15 cellular contexts compared by ENCODE assay signal in genomic region chr1:12496154-12496961, GRCh38.
A peak's percentile ranks its signal among the peaks of the same experiment; 100 is the strongest.
DNase-seq lines count a peak whose midpoint lies in the region; ATAC-seq, FAIRE-seq and TF ChIP-seq lines count a peak whose summit lies in the region.
"Had no signal": no experiment of that assay in that cellular context is flagged by ENCODE, and none has a peak within 500 bp of the region (broad histone marks: within the 10 kb centered on the region; RNA-seq: fewer than 3 reads in every experiment).

No MANE protein-coding gene starts in this region.

- no peaks in the 10 kb centered on the region for H3K27me3 ChIP-seq in small intestine (ENCODE audit: control insufficient read depth in 2 of 2, insufficient read depth in 2 of 2, low read length in 2 of 2)
- H3K27me3 ChIP-seq: dorsolateral prefrontal cortex had no signal

- peaks cover 3 to 10% of the 10 kb centered on the region in 2 donors for H3K36me3 ChIP-seq in small intestine (ENCODE audit: control insufficient read depth in 2 of 2, insufficient read depth in 2 of 2, low read length in 2 of 2)

- 74 to 77% (median 75%) methylated on average over 9 of the region's 9 CpGs for WGBS in small intestine, 3 donors

- peak; percentile 79 for ATAC-seq in left lobe of liver
- ATAC-seq in HG03175 (IDR thresholded peaks at IDR 0.05; ENCODE audit: unreplicated experiment), result no peak
- no peak for ATAC-seq in HG02798 (IDR thresholded peaks at IDR 0.05; ENCODE audit: poor library complexity, unreplicated experiment)

- no peak for TF ChIP-seq CTCF in astrocyte of the spinal cord (IDR thresholded peaks at IDR 0.05; ENCODE audit: low read depth, low read length)

- no peaks in the 10 kb centered on the region for H3K9me3 Mint-ChIP-seq in IgD-negative memory B cell
- H3K9me3 Mint-ChIP-seq: activated T-helper 2 cell treated with anti-CD3 and anti-CD28 coated beads, Interferon-gamma antibody, Interleukin-2, Interleukin-4, amounts not matched to agents 10 μg/mL and 5 μg/mL and 100 μg/mL, durations not matched to agents 14 hours and 24 hours and 36 hours; CD4-positive, alpha-beta memory T cell had no signal

- peak overlapping the region in 2 of 3 donors; percentile 19 to 48 for H3K27ac Mint-ChIP-seq in IgD-negative memory B cell
- H3K27ac Mint-ChIP-seq: activated T-helper 2 cell treated with anti-CD3 and anti-CD28 coated beads, Interferon-gamma antibody, Interleukin-2, Interleukin-4, amounts not matched to agents 10 μg/mL and 5 μg/mL and 100 μg/mL, durations not matched to agents 14 hours and 24 hours and 36 hours had no signal

- no peak overlapping the region for H3K27ac ChIP-seq in small intestine (ENCODE audit: low read depth in 1 of 2, low read length in 1 of 2)

- H3K4me3 ChIP-seq in astrocyte of the spinal cord (ENCODE audit: low read depth, low read length) (no peak overlapping the region), small intestine (ENCODE audit: low read depth in 1 of 2, low read length in 2 of 2) (no peak overlapping the region)
- H3K4me3 ChIP-seq: dorsolateral prefrontal cortex had no signal

- in situ Hi-C loops in astrocyte of the spinal cord (cut with HindIII; ENCODE audit: low sequenced_read_pairs), result no loop called here

- no peaks in the 10 kb centered on the region for H3K4me1 ChIP-seq in small intestine (ENCODE audit: control insufficient read depth in 2 of 2, insufficient read depth in 1 of 2, low read depth in 1 of 2, low read length in 1 of 2)

- no peak for FAIRE-seq in small intestine (lab: Jason Lieb, UNC)
- FAIRE-seq: GM12892, TTC549 had no signal

- no peaks in the 10 kb centered on the region for H3K9me3 ChIP-seq in small intestine (ENCODE audit: control insufficient read depth, low read depth)

- no peak overlapping the region for H3K4me3 Mint-ChIP-seq in IgD-negative memory B cell
- H3K4me3 Mint-ChIP-seq: CD4-positive, alpha-beta memory T cell had no signal

- peaks cover 16% of the 10 kb centered on the region for H3K36me3 Mint-ChIP-seq in IgD-negative memory B cell

- DNase-seq in astrocyte of the spinal cord (ENCODE audit: low read depth, low spot score) (peak; percentile 51), left lobe of liver (ENCODE audit: low spot score) (no peak), small intestine (peak; percentile 35)
- DNase-seq in activated naive CD4-positive, alpha-beta T cell treated with anti-CD3 and anti-CD28 coated beads, Interleukin-2, amount 50 U/mL, for 16 hours, result no peak
- DNase-seq in stimulated activated CD4-positive, alpha-beta T cell treated with anti-CD3 and anti-CD28 coated beads, Interleukin-12 subunit alpha, Interleukin-12 subunit beta, amount 100 ng/mL, for 4 hours, result no peak
- DNase-seq: CD4-positive, alpha-beta memory T cell; dorsolateral prefrontal cortex; NCI-H2029; nucleus accumbens had no signal

- H3K4me1 Mint-ChIP-seq in IgD-negative memory B cell, result peaks cover 4 to 7% (median 6%) of the 10 kb centered on the region in 3 donors

- H3K27me3 Mint-ChIP-seq in IgD-negative memory B cell, result no peaks in the 10 kb centered on the region
- H3K27me3 Mint-ChIP-seq: CD4-positive, alpha-beta memory T cell had no signal

Comparison
In these comparisons a context has a peak if more than half of its experiments do, and no peak if none do; other contexts are left out.
1. DNase-seq: peak in astrocyte of the spinal cord (single experiment) and small intestine (single experiment); none in left lobe of liver (single experiment), activated naive CD4-positive, alpha-beta T cell treated with anti-CD3 and anti-CD28 coated beads, Interleukin-2, amount 50 U/mL, for 16 hours (single experiment) and stimulated activated CD4-positive, alpha-beta T cell treated with anti-CD3 and anti-CD28 coated beads, Interleukin-12 subunit alpha, Interleukin-12 subunit beta, amount 100 ng/mL, for 4 hours (single experiment).